In the genomic region with DNA sequence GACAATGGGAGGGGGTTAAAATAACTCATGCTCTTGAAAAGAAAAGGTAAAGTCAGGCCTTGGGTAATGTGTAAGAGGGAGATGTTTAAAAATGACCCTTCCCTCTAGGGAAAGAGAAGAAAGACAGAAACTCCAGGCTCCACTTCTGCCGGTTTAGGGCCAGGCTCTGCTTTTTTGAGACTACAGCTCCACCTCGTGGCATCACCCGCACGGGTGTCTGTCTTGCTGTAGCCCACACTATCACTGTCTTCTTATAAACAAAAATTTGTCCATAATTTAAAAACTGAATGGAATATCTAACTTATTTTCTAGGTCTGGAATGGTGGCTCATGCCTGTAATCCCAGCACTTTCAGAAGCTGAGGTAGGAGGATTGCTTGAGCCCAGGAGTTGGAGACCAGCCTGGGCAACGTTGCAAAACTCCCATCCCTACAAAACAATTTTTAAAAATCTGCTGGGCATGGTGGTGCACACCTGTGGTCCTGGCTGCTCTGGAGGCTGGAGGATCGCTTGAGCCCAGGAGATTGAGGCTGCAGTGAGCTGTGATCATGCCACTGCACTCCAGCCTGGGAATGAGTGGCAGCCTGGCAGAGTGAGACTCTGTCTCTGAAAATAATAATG, we compare ENCODE assay signal across 8 cellular contexts.
DNase-seq lines count a peak whose midpoint lies in the region; ATAC-seq, FAIRE-seq and TF ChIP-seq lines count a peak whose summit lies in the region.

No MANE protein-coding gene starts in this region.

- ATAC-seq in HG03139 (IDR thresholded peaks at IDR 0.05; ENCODE audit: unreplicated experiment), result no peak

- peak; percentile 94 for TF ChIP-seq CTCF in WERI-Rb-1 (IDR thresholded peaks at IDR 0.05; ENCODE audit: low read depth, low read length)

- H3K27me3 ChIP-seq in WERI-Rb-1 (ENCODE audit: insufficient read depth, low read depth, severe bottlenecking), result peaks cover 20% of the 10 kb centered on the region

- H3K27ac ChIP-seq in WERI-Rb-1, result no peak overlapping the region

- no peaks in the 10 kb centered on the region for H3K36me3 ChIP-seq in WERI-Rb-1

- no peak overlapping the region for H3K4me3 ChIP-seq in WERI-Rb-1 (ENCODE audit: low read depth, low read length)

- no peaks in the 10 kb centered on the region for H3K9me3 ChIP-seq in WERI-Rb-1 (ENCODE audit: severe bottlenecking)

- FAIRE-seq in GM19239 (lab: Jason Lieb, UNC) (peak; percentile 76), islet of Langerhans (lab: Jason Lieb, UNC) (peak; percentile 91)

- peak; percentile 90 for DNase-seq in Ammon's horn (ENCODE audit: low spot score)
- DNase-seq in GM19239 (ENCODE audit: insufficient read length, low spot score), result peak; percentile 41
- DNase-seq in NCI-H1694 (lab: John Stamatoyannopoulos, UW), result peak; percentile 34
- peak; percentile 84 for DNase-seq in WERI-Rb-1
- DNase-seq in brain pericyte (ENCODE audit: low read depth, low spot score), result peak; percentile 16
- DNase-seq in stimulated activated CD4-positive, alpha-beta T cell treated with anti-CD3 and anti-CD28 coated beads, Interleukin-1b, Interleukin-23, amount 100 ng/mL, for 24 hours (ENCODE audit: low read depth in 4 of 4, low spot score in 1 of 4), result peak; percentile 27 to 51 (median 50)

Comparison
In these comparisons a context has a peak if more than half of its experiments do, and no peak if none do; other contexts are left out.
1. DNase-seq: peak in every context shown above with its lines; median percentile 90 in Ammon's horn; 84 in WERI-Rb-1; 50 in stimulated activated CD4-positive, alpha-beta T cell treated with anti-CD3 and anti-CD28 coated beads, Interleukin-1b, Interleukin-23, amount 100 ng/mL, for 24 hours; 41 in GM19239; 34 in NCI-H1694; 16 in brain pericyte.